In the genomic region with DNA sequence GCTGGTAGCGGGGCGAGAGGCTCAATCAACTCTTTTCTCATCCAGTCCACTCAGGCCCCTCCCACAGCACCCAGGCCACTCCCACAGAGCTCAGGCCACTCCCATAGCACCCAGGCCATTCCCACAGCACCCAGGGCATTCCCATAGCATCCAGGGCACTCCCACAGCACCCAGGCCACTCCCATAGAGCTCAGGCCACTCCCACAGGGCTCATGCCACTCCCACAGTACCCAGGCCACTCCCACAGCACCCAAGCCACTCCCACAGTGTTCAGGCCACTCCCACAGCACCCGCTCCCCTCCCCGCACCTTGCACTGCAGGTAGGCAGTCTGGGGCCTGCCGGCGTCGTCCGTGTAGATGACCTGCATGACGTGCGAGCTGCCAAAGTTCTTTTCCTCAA, we compare ENCODE assay signal across 7 cellular contexts. TPM values are rescaled to one million over a fixed set of nuclear protein-coding genes. Genes with fewer than 3 reads are reported as not detected.
DNase-seq lines count a peak whose midpoint lies in the region; ATAC-seq, FAIRE-seq and TF ChIP-seq lines count a peak whose summit lies in the region.
"Not testable (repeated sequence)": the region's sequence is repeated elsewhere in the genome, so short reads cannot be mapped to it uniquely, and the experiment has no call there.

No MANE protein-coding gene starts in this region.

- H3K27me3 ChIP-seq in K562 (ENCODE audit: control insufficient read depth in 2 of 2, insufficient read depth in 2 of 2, low read length in 2 of 2): not testable (repeated sequence)

- POLR2A ChIA-PET in T-cell (lab: Charles Lee); K562 (lab: Yijun Ruan, JAX): not testable (repeated sequence)

- not testable (repeated sequence) for H3K27ac ChIP-seq in K562 (ENCODE audit: extremely low read depth, low read depth, low read length)

- DNase-seq in ELF-1 (ENCODE audit: low read depth, low spot score) (peak; percentile 70), NCI-H1417 (lab: John Stamatoyannopoulos, UW) (peak in 2 of 3 experiments; percentile 12 to 25), T-cell (peak in 12 of 34 experiments; percentile 15 to 56 (median 24)), K562 (ENCODE audit: extremely low read depth in 1 of 4, low spot score in 3 of 4) (peak in 1 of 4 experiments; percentile 59), cardiac septum (ENCODE audit: low spot score) (peak; percentile 49), nephron progenitor cell (peak; percentile 31)
- DNase-seq in activated CD8-positive, alpha-beta memory T cell treated with anti-CD3 and anti-CD28 coated beads for 24 hours: peak; percentile 79

- ATAC-seq in T-cell (replicated peaks in 1 of 4) (peak; percentile 4 to 17 (median 7)), K562 (peak; percentile 92)

- 0% methylated on average over 1 of the region's 10 CpGs for WGBS in K562 (ENCODE audit: insufficient coverage, low coverage, missing lambda C conversion rate)

- H3K4me3 ChIP-seq in K562: not testable (repeated sequence)

- not testable (repeated sequence) for FAIRE-seq in K562 (lab: Jason Lieb, UNC)

- TF ChIP-seq POLR2A in K562 (conservative IDR thresholded peaks at IDR 0.05): not testable (repeated sequence)

- H3K9ac ChIP-seq in K562 (ENCODE audit: insufficient read depth in 1 of 2, low read depth in 2 of 2, low read length in 2 of 2): not testable (repeated sequence)

- H4K20me1 ChIP-seq in K562 (replicated peaks; ENCODE audit: control insufficient read depth, insufficient read depth, low read length): not testable (repeated sequence)

- TF ChIP-seq RAD21 in K562 (CRISPR knock-in tag; conservative IDR thresholded peaks at IDR 0.05 in 1 of 2, IDR thresholded peaks at IDR 0.05 in 1 of 2): not testable (repeated sequence)

- peaks cover 0 to 11% (median 8%) of the 10 kb centered on the region in 3 donors for H3K4me1 Mint-ChIP-seq in T-cell
- H3K4me1 Mint-ChIP-seq in nephron progenitor cell: not testable (repeated sequence)

- in situ Hi-C loops in K562 (cut with MboI): not testable (repeated sequence)

- H2AFZ ChIP-seq in K562 (ENCODE audit: low read depth, low read length): not testable (repeated sequence)

- H3K27me3 Mint-ChIP-seq in T-cell: not testable (repeated sequence)
- peaks cover 33% of the 10 kb centered on the region for H3K27me3 Mint-ChIP-seq in nephron progenitor cell (ENCODE audit: low read depth, poor library complexity)

- not testable (repeated sequence) for H3K9me3 ChIP-seq in K562 (replicated peaks; ENCODE audit: control insufficient read depth, insufficient read depth, low read depth, low read length)

- intact Hi-C loops in K562 (cut with micrococcal nuclease); cardiac septum (cut with DNase I): not testable (repeated sequence)

- not testable (repeated sequence) for TF ChIP-seq EP300 in K562 (IDR thresholded peaks at IDR 0.05; ENCODE audit: low read length)

- not testable (repeated sequence) for H3K27ac Mint-ChIP-seq in T-cell, nephron progenitor cell

- not testable (repeated sequence) for H3K36me3 Mint-ChIP-seq in T-cell; nephron progenitor cell (ENCODE audit: low read depth)

- not testable (repeated sequence) for H3K4me3 Mint-ChIP-seq in T-cell, nephron progenitor cell

- not testable (repeated sequence) for H3K36me3 ChIP-seq in K562 (ENCODE audit: control insufficient read depth, insufficient read depth, low read length)

- CTCF ChIA-PET in T-cell (lab: Charles Lee); K562 (lab: Yijun Ruan, JAX; ENCODE audit: low intra/inter-chr PET ratio): not testable (repeated sequence)

- not testable (repeated sequence) for H3K4me2 ChIP-seq in K562 (ENCODE audit: insufficient read depth, low read length)

- peaks cover 0 to 23% of the 10 kb centered on the region in 2 experiments; a peak in 2 of 5 replicates for H3K4me1 ChIP-seq in K562 (replicated peaks in 1 of 2; ENCODE audit: control insufficient read depth in 2 of 2, insufficient read depth in 2 of 2, low read length in 2 of 2)

- not testable (repeated sequence) for H3K9me3 Mint-ChIP-seq in T-cell, nephron progenitor cell

- H3K9me1 ChIP-seq in K562 (ENCODE audit: control insufficient read depth, insufficient read depth, low read length): not testable (repeated sequence)

- TF ChIP-seq CTCF in K562 (IDR thresholded peaks at IDR 0.05 in 2 of 3, conservative IDR thresholded peaks at IDR 0.05 in 1 of 3; ENCODE audit: insufficient read depth in 2 of 3, low read depth in 1 of 3, low read length in 3 of 3); nephron progenitor cell (IDR thresholded peaks at IDR 0.05): not testable (repeated sequence)

- not testable (repeated sequence) for H3K79me2 ChIP-seq in K562 (ENCODE audit: control insufficient read depth, insufficient read depth, low read length)

- BruUV-seq in K562 (replicated peaks; lab: Mats Ljungman, UMichigan): not testable (repeated sequence)

RNA-seq across cellular contexts. Expression of gene DBNL, which starts 8.1 kb away (rescaled TPM):
- 100 to 1,000 TPM; 101 to 188 (median 156) TPM for total RNA-seq in T-cell
- 42.0 and 115 TPM in 2 replicates for total RNA-seq in K562 (2011; cell fraction: chromatin; rRNA removed; ENCODE audit: low replicate concordance)
- total RNA-seq in K562 (2011; cell fraction: nucleolus; rRNA removed): 55.1 and 55.4 TPM in 2 replicates
- total RNA-seq in K562 (2011; cell fraction: nucleoplasm; rRNA removed): 42.4 and 48.7 TPM in 2 replicates
- 61.5 and 65.1 TPM in 2 replicates for total RNA-seq in K562 (2014; rRNA removed)
- total RNA-seq in K562 (2014; rRNA removed; fragmentation: Illumina TruSeq; extraction: Trizol): 17.5 and 21.2 TPM in 2 replicates
- total RNA-seq in K562 (2015; rRNA removed; fragmentation: Illumina TruSeq; extraction: Trizol): 36.9 and 38.9 TPM in 2 replicates
- 51.5 and 57.7 TPM in 2 replicates for total RNA-seq in K562 (2021)
- 32.4 and 35.0 TPM in 2 replicates for polyA plus RNA-seq in K562 (2011; rRNA removed)
- polyA plus RNA-seq in K562 (2011; cell fraction: cytosol; rRNA removed): 41.3 and 70.1 TPM in 2 replicates
- polyA plus RNA-seq in K562 (2011; cell fraction: nucleus; rRNA removed): 44.0 and 49.7 TPM in 2 replicates
- polyA plus RNA-seq in K562 (2012): 47.8 and 50.1 TPM in 2 replicates
- 52.1 and 58.2 TPM in 2 replicates for polyA plus RNA-seq in K562 (2014; fragmentation: Illumina TruSeq; extraction: Trizol)
- polyA plus RNA-seq in K562 (2014; fragmentation: Nextera tagmentation; extraction: Ambion mirVana): 1 to 10 TPM; 1.9 to 3.7 TPM
- polyA plus RNA-seq in K562 (2014; rRNA removed): 47.6 and 53.0 TPM in 2 replicates
- polyA minus RNA-seq in K562 (2011; rRNA and poly(A)+ RNA removed): 19.1 and 33.6 TPM in 2 replicates
- polyA minus RNA-seq in K562 (2011; cell fraction: cytosol; rRNA and poly(A)+ RNA removed): 20.9 and 23.1 TPM in 2 replicates
- polyA minus RNA-seq in K562 (2011; cell fraction: nucleus; rRNA and poly(A)+ RNA removed): 20.3 and 26.3 TPM in 2 replicates
- 48.9 TPM for total RNA-seq in cardiac septum

RNA-seq across cellular contexts. Expression of gene PGAM2, which starts 29.0 kb away (rescaled TPM):
- total RNA-seq in T-cell (1 to 10 TPM; 1.1 to 2.9 (median 1.7) TPM), K562 (2014; rRNA removed) (not detected in 2 replicates), K562 (2014; rRNA removed; fragmentation: Illumina TruSeq; extraction: Trizol) (not detected in 2 replicates), K562 (2015; rRNA removed; fragmentation: Illumina TruSeq; extraction: Trizol) (not detected in 2 replicates), K562 (2021) (not detected in 2 replicates), cardiac septum (322 TPM)
- total RNA-seq in K562 (2011; cell fraction: chromatin; rRNA removed; ENCODE audit: low replicate concordance): not detected in 2 replicates
- 0.50 and 0.53 TPM in 2 replicates for total RNA-seq in K562 (2011; cell fraction: nucleolus; rRNA removed)
- total RNA-seq in K562 (2011; cell fraction: nucleoplasm; rRNA removed): not detected in 2 replicates
- polyA plus RNA-seq in K562 (2011; rRNA removed) (not detected in 2 replicates), K562 (2014; fragmentation: Illumina TruSeq; extraction: Trizol) (not detected in 2 replicates), K562 (2014; fragmentation: Nextera tagmentation; extraction: Ambion mirVana) (not detected), K562 (2014; rRNA removed) (not detected in 2 replicates)
- polyA plus RNA-seq in K562 (2011; cell fraction: cytosol; rRNA removed): 0.12 TPM in 1 of 2 replicates, not detected in the other
- polyA plus RNA-seq in K562 (2011; cell fraction: nucleus; rRNA removed): 0.14 TPM in 1 of 2 replicates, not detected in the other
- not detected in 2 replicates for polyA plus RNA-seq in K562 (2012)
- polyA minus RNA-seq in K562 (2011; rRNA and poly(A)+ RNA removed): not detected in 2 replicates
- polyA minus RNA-seq in K562 (2011; cell fraction: cytosol; rRNA and poly(A)+ RNA removed): not detected in 2 replicates
- not detected in 2 replicates for polyA minus RNA-seq in K562 (2011; cell fraction: nucleus; rRNA and poly(A)+ RNA removed)

RNA-seq across cellular contexts. Expression of gene SPDYE1, which starts 38.7 kb away (rescaled TPM):
- not detected for total RNA-seq in T-cell
- total RNA-seq in K562 (2011; cell fraction: chromatin; rRNA removed; ENCODE audit: low replicate concordance): 0.65 TPM in 1 of 2 replicates, not detected in the other
- not detected in 2 replicates for total RNA-seq in K562 (2011; cell fraction: nucleolus; rRNA removed)
- not detected in 2 replicates for total RNA-seq in K562 (2011; cell fraction: nucleoplasm; rRNA removed)
- not detected in 2 replicates for total RNA-seq in K562 (2014; rRNA removed)
- not detected in 2 replicates for total RNA-seq in K562 (2014; rRNA removed; fragmentation: Illumina TruSeq; extraction: Trizol)
- not detected in 2 replicates for total RNA-seq in K562 (2015; rRNA removed; fragmentation: Illumina TruSeq; extraction: Trizol)
- total RNA-seq in K562 (2021): not detected in 2 replicates
- polyA plus RNA-seq in K562 (2011; rRNA removed): not detected in 2 replicates
- not detected in 2 replicates for polyA plus RNA-seq in K562 (2011; cell fraction: cytosol; rRNA removed)
- not detected in 2 replicates for polyA plus RNA-seq in K562 (2011; cell fraction: nucleus; rRNA removed)
- 0.13 and 0.18 TPM in 2 replicates for polyA plus RNA-seq in K562 (2012)
- not detected in 2 replicates for polyA plus RNA-seq in K562 (2014; fragmentation: Illumina TruSeq; extraction: Trizol)
- under 1 TPM; 0.04 to 0.10 TPM for polyA plus RNA-seq in K562 (2014; fragmentation: Nextera tagmentation; extraction: Ambion mirVana)
- not detected in 2 replicates for polyA plus RNA-seq in K562 (2014; rRNA removed)
- not detected in 2 replicates for polyA minus RNA-seq in K562 (2011; rRNA and poly(A)+ RNA removed)
- polyA minus RNA-seq in K562 (2011; cell fraction: cytosol; rRNA and poly(A)+ RNA removed): not detected in 2 replicates
- polyA minus RNA-seq in K562 (2011; cell fraction: nucleus; rRNA and poly(A)+ RNA removed): not detected in 2 replicates
- 0.13 TPM for total RNA-seq in cardiac septum

RNA-seq across cellular contexts. Expression of gene POLM, which starts 46.0 kb away (rescaled TPM):
- total RNA-seq in T-cell (10 to 100 TPM; 39.5 to 81.9 (median 70.7) TPM), K562 (2014; rRNA removed) (4.1 and 6.5 TPM in 2 replicates), K562 (2014; rRNA removed; fragmentation: Illumina TruSeq; extraction: Trizol) (1.3 and 1.9 TPM in 2 replicates), K562 (2015; rRNA removed; fragmentation: Illumina TruSeq; extraction: Trizol) (4.2 and 4.8 TPM in 2 replicates), K562 (2021) (8.6 and 9.9 TPM in 2 replicates), cardiac septum (13.9 TPM)
- 15.0 and 46.8 TPM in 2 replicates for total RNA-seq in K562 (2011; cell fraction: chromatin; rRNA removed; ENCODE audit: low replicate concordance)
- total RNA-seq in K562 (2011; cell fraction: nucleolus; rRNA removed): 28.4 and 32.0 TPM in 2 replicates
- 22.1 and 23.5 TPM in 2 replicates for total RNA-seq in K562 (2011; cell fraction: nucleoplasm; rRNA removed)
- polyA plus RNA-seq in K562 (2011; rRNA removed) (4.1 and 5.7 TPM in 2 replicates), K562 (2014; fragmentation: Illumina TruSeq; extraction: Trizol) (3.6 and 4.1 TPM in 2 replicates), K562 (2014; fragmentation: Nextera tagmentation; extraction: Ambion mirVana) (under 1 TPM; 0.51 to 0.70 TPM), K562 (2014; rRNA removed) (5.2 and 5.9 TPM in 2 replicates)
- 4.9 and 8.0 TPM in 2 replicates for polyA plus RNA-seq in K562 (2011; cell fraction: cytosol; rRNA removed)
- polyA plus RNA-seq in K562 (2011; cell fraction: nucleus; rRNA removed): 22.0 and 33.1 TPM in 2 replicates
- polyA plus RNA-seq in K562 (2012): 4.7 and 10.9 TPM in 2 replicates
- 4.8 and 6.4 TPM in 2 replicates for polyA minus RNA-seq in K562 (2011; rRNA and poly(A)+ RNA removed)
- polyA minus RNA-seq in K562 (2011; cell fraction: cytosol; rRNA and poly(A)+ RNA removed): 5.9 and 23.5 TPM in 2 replicates
- 16.4 and 23.2 TPM in 2 replicates for polyA minus RNA-seq in K562 (2011; cell fraction: nucleus; rRNA and poly(A)+ RNA removed)

Comparison
In these comparisons a context has a peak if more than half of its experiments do, and no peak if none do; other contexts are left out.
1. RNA of gene PGAM2, which starts 29.0 kb away (total RNA-seq): 322 TPM in cardiac septum (single experiment); 1.1 to 2.9 TPM in T-cell and 0.50 to 0.53 TPM in K562; every median in the first group is over 10 times any median in the second.